In genomic region chr12:16062611-16063010, GRCh38 we compare ENCODE assay signal across 23 cellular contexts.
DNase-seq lines count a peak whose midpoint lies in the region; ATAC-seq, FAIRE-seq and TF ChIP-seq lines count a peak whose summit lies in the region.
"Had no signal": no experiment of that assay in that cellular context is flagged by ENCODE, and none has a peak within 500 bp of the region (broad histone marks: within the 10 kb centered on the region; RNA-seq: fewer than 3 reads in every experiment).

No MANE protein-coding gene starts in this region.

- no peak for TF ChIP-seq POLR2A in GM18505 (IDR thresholded peaks at IDR 0.05; ENCODE audit: borderline replicate concordance, extremely low read depth, insufficient read depth, insufficient read length)

- H3K4me3 ChIP-seq in GM23248: no peak overlapping the region
- no peak overlapping the region for H3K4me3 ChIP-seq in bronchial epithelial cell (ENCODE audit: low read depth, low read length)
- H3K4me3 ChIP-seq: cardiac muscle cell, heart left ventricle, sigmoid colon had no signal

- H3K9ac ChIP-seq in GM23248: no peak overlapping the region
- H3K9ac ChIP-seq: parathyroid adenoma had no signal

- H3K4me2 ChIP-seq in GM23248 (ENCODE audit: unreplicated experiment): no peak overlapping the region

- no peaks in the 10 kb centered on the region for H3K36me3 ChIP-seq in GM23248 (ENCODE audit: low read depth)
- H3K36me3 ChIP-seq in bronchial epithelial cell (ENCODE audit: control insufficient read depth, insufficient read depth, low read length): no peaks in the 10 kb centered on the region
- H3K36me3 ChIP-seq: cardiac muscle cell, heart left ventricle, sigmoid colon had no signal

- in situ Hi-C loops in GM23248 (cut with MboI): no loop called here

- no peak overlapping the region for H2AFZ ChIP-seq in GM23248
- H2AFZ ChIP-seq: parathyroid adenoma had no signal

- H3K9me2 ChIP-seq in GM23248 (ENCODE audit: insufficient read depth): no peaks in the 10 kb centered on the region

- H3K27me3 ChIP-seq in GM23248 (replicated peaks; ENCODE audit: insufficient read depth) (no peaks in the 10 kb centered on the region), bronchial epithelial cell (ENCODE audit: control insufficient read depth, insufficient read depth, low read length) (no peaks in the 10 kb centered on the region)
- H3K27me3 ChIP-seq: cardiac muscle cell, heart left ventricle, sigmoid colon had no signal

- DNase-seq in GM23248 (peak; percentile 42), NOMO-1 treated with DMSO at 0.1 percent for 48 hours (lab: John Stamatoyannopoulos, UW; ENCODE audit: unreplicated experiment) (peak; percentile 66), bronchial epithelial cell (ENCODE audit: low read depth) (peak; percentile 64), renal cortical epithelial cell (ENCODE audit: low read depth) (peak; percentile 47), omental fat pad (ENCODE audit: low spot score) (no peak)
- DNase-seq: activated CD4-positive, alpha-beta memory T cell treated with anti-CD3 and anti-CD28 coated beads for 36 hours; activated naive CD4-positive, alpha-beta T cell treated with anti-CD3 and anti-CD28 coated beads, Interleukin-2, amount 50 U/mL, for 16 hours; activated T-cell treated with anti-CD3 and anti-CD28 coated beads, Interleukin-2, amount 50 U/mL, for 24 hours; heart left ventricle; immature natural killer cell; NCI-H1436; NCI-H2171 treated with DMSO at 0.1 percent for 48 hours; sigmoid colon; stimulated activated CD4-positive, alpha-beta T cell treated with anti-CD3 and anti-CD28 coated beads, Interleukin-1b, Interleukin-23, amount 100 ng/mL, for 48 hours; stimulated activated naive CD8-positive, alpha-beta T cell treated with anti-CD3 and anti-CD28 coated beads, Interleukin-15, amount 100 ng/mL, for 72 hours; T-helper 1 cell had no signal

- no peaks in the 10 kb centered on the region for H4K20me1 ChIP-seq in GM23248 (ENCODE audit: insufficient read depth)

- H3K27ac ChIP-seq in GM23248: no peak overlapping the region
- H3K27ac ChIP-seq: cardiac muscle cell, heart left ventricle, parathyroid adenoma, RWPE1, sigmoid colon had no signal

- ATAC-seq in GM18505 (IDR thresholded peaks at IDR 0.05; ENCODE audit: unreplicated experiment) (no peak), omental fat pad (ENCODE audit: low FRiP score) (no peak), GM21619 (IDR thresholded peaks at IDR 0.05; ENCODE audit: unreplicated experiment) (no peak)
- ATAC-seq: esophagus mucosa; HCT116; heart left ventricle; stimulated activated naive CD8-positive, alpha-beta T cell treated with anti-CD3 and anti-CD28 coated beads, Interleukin-15, amount 100 ng/mL, for 72 hours had no signal

- no peak for FAIRE-seq in bronchial epithelial cell (lab: Jason Lieb, UNC)

- H3K9me3 ChIP-seq in GM23248 (ENCODE audit: low read depth): no peaks in the 10 kb centered on the region
- H3K9me3 ChIP-seq: heart left ventricle, sigmoid colon had no signal

- H3K4me1 ChIP-seq in GM23248 (ENCODE audit: insufficient read depth): no peaks in the 10 kb centered on the region
- H3K4me1 ChIP-seq: heart left ventricle, parathyroid adenoma, sigmoid colon had no signal

- TF ChIP-seq CTCF in bronchial epithelial cell (IDR thresholded peaks at IDR 0.05; ENCODE audit: insufficient read depth, low read length, severe bottlenecking) (no peak), omental fat pad (IDR thresholded peaks at IDR 0.05) (no peak)

- H3F3A ChIP-seq in GM23248 (ENCODE audit: insufficient read depth): no peaks in the 10 kb centered on the region

- no peaks in the 10 kb centered on the region for H3K79me2 ChIP-seq in GM23248 (ENCODE audit: insufficient read depth)
- H3K79me2 ChIP-seq: parathyroid adenoma had no signal

- 81 to 88% methylated on average over 1 of the region's 1 CpG for WGBS in GM23248 (ENCODE audit: low coverage in 1 of 2, low lambda C conversion rate in 2 of 2, missing lambda C conversion rate in 2 of 2), 2 experiments
